20 cellular contexts compared by ENCODE assay signal in genomic region chr14:91103116-91103515, GRCh38.
"Had no signal": no experiment of that assay in that cellular context is flagged by ENCODE, and none has a peak within 500 bp of the region (broad histone marks: within the 10 kb centered on the region; RNA-seq: fewer than 3 reads in every experiment).

No MANE protein-coding gene starts in this region.

- H3K4me3 ChIP-seq: left lung, mucosa of descending colon, thyroid gland had no signal

- H3K9ac ChIP-seq: parathyroid adenoma had no signal

- H3K27me3 Mint-ChIP-seq: activated CD4-positive, alpha-beta memory T cell treated with anti-CD3 and anti-CD28 coated beads for 36 hours; activated naive CD8-positive, alpha-beta T cell treated with anti-CD3 and anti-CD28 coated beads for 36 hours; central memory CD8-positive, alpha-beta T cell; memory B cell; naive B cell; stimulated activated naive B cell treated with anti-CD40 and anti-IgM and Interleukin-4, amounts not matched to agents 10 μg/mL and 1 μg/mL and 100 μg/mL, for 72 hours had no signal

- DNase-seq: activated CD4-positive, alpha-beta memory T cell treated with anti-CD3 and anti-CD28 coated beads for 36 hours; activated gamma-delta T cell treated with Interleukin-2 at 50 U/mL for 16 hours; activated naive CD8-positive, alpha-beta T cell treated with anti-CD3 and anti-CD28 coated beads for 36 hours; activated T-cell treated with anti-CD3 and anti-CD28 coated beads for 4 hours; brain microvascular endothelial cell; effector memory CD4-positive, alpha-beta T cell; foreskin keratinocyte; glutamatergic neuron; kidney; left lung; mucosa of descending colon; naive B cell; stimulated activated naive B cell treated with anti-CD40 and anti-IgM and Interleukin-4, amounts not matched to agents 10 μg/mL and 1 μg/mL and 100 μg/mL, for 72 hours; SW 1271; thyroid gland; WERI-Rb-1 had no signal

- H3K27ac Mint-ChIP-seq: activated CD4-positive, alpha-beta memory T cell treated with anti-CD3 and anti-CD28 coated beads for 36 hours; activated naive CD8-positive, alpha-beta T cell treated with anti-CD3 and anti-CD28 coated beads for 36 hours; activated T-helper 1 cell treated with anti-CD3 and anti-CD28 coated beads, Interleukin-12 subunit alpha, Interleukin-12 subunit beta, Interleukin-2, Interleukin-4 antibody, amounts not matched to agents 30 ng/mL and 10 ng/mL and 1 ng/mL, durations not matched to agents 14 hours and 24 hours and 36 hours; memory B cell; naive B cell; stimulated activated naive B cell treated with anti-CD40 and anti-IgM and Interleukin-4, amounts not matched to agents 10 μg/mL and 1 μg/mL and 100 μg/mL, for 72 hours had no signal

- H3K4me1 ChIP-seq: left lung, parathyroid adenoma, thyroid gland had no signal

- H3K36me3 ChIP-seq: brain microvascular endothelial cell, left lung, thyroid gland, WERI-Rb-1 had no signal

- H3K27ac ChIP-seq: brain microvascular endothelial cell, foreskin keratinocyte, left lung, parathyroid adenoma, thyroid gland, WERI-Rb-1 had no signal

- H3K36me3 Mint-ChIP-seq: activated CD4-positive, alpha-beta memory T cell treated with anti-CD3 and anti-CD28 coated beads for 36 hours; stimulated activated naive B cell treated with anti-CD40 and anti-IgM and Interleukin-4, amounts not matched to agents 10 μg/mL and 1 μg/mL and 100 μg/mL, for 72 hours had no signal

- H3K9me3 ChIP-seq: left lung, mucosa of descending colon, thyroid gland had no signal

- ATAC-seq: foreskin keratinocyte; left lung; mucosa of descending colon; stimulated activated naive B cell treated with anti-CD40 and anti-IgM and Interleukin-4, amounts not matched to agents 10 μg/mL and 1 μg/mL and 100 μg/mL, for 72 hours had no signal

- H3K9me3 Mint-ChIP-seq: activated CD4-positive, alpha-beta memory T cell treated with anti-CD3 and anti-CD28 coated beads for 36 hours; activated naive CD8-positive, alpha-beta T cell treated with anti-CD3 and anti-CD28 coated beads for 36 hours; activated T-helper 1 cell treated with anti-CD3 and anti-CD28 coated beads, Interleukin-12 subunit alpha, Interleukin-12 subunit beta, Interleukin-2, Interleukin-4 antibody, amounts not matched to agents 30 ng/mL and 10 ng/mL and 1 ng/mL, durations not matched to agents 14 hours and 24 hours and 36 hours; central memory CD8-positive, alpha-beta T cell; memory B cell; naive B cell; stimulated activated naive B cell treated with anti-CD40 and anti-IgM and Interleukin-4, amounts not matched to agents 10 μg/mL and 1 μg/mL and 100 μg/mL, for 72 hours had no signal

- H3K4me3 Mint-ChIP-seq: activated CD4-positive, alpha-beta memory T cell treated with anti-CD3 and anti-CD28 coated beads for 36 hours; activated naive CD8-positive, alpha-beta T cell treated with anti-CD3 and anti-CD28 coated beads for 36 hours; activated T-helper 1 cell treated with anti-CD3 and anti-CD28 coated beads, Interleukin-12 subunit alpha, Interleukin-12 subunit beta, Interleukin-2, Interleukin-4 antibody, amounts not matched to agents 30 ng/mL and 10 ng/mL and 1 ng/mL, durations not matched to agents 14 hours and 24 hours and 36 hours; central memory CD8-positive, alpha-beta T cell; memory B cell; naive B cell; stimulated activated naive B cell treated with anti-CD40 and anti-IgM and Interleukin-4, amounts not matched to agents 10 μg/mL and 1 μg/mL and 100 μg/mL, for 72 hours had no signal

- H3K27me3 ChIP-seq: brain microvascular endothelial cell, foreskin keratinocyte, left lung, thyroid gland had no signal
